27 cellular contexts compared by ENCODE assay signal in genomic region chr11:134273317-134273712, GRCh38. TPM values are rescaled to one million over a fixed set of nuclear protein-coding genes. Genes with fewer than 3 reads are reported as not detected.
A peak's percentile ranks its signal among the peaks of the same experiment; 100 is the strongest.
DNase-seq lines count a peak whose midpoint lies in the region; TF ChIP-seq lines count a peak whose summit lies in the region.
"Had no signal": no experiment of that assay in that cellular context is flagged by ENCODE, and none has a peak within 500 bp of the region (broad histone marks: within the 10 kb centered on the region; RNA-seq: fewer than 3 reads in every experiment).

No MANE protein-coding gene starts in this region.

- H3K27me3 Mint-ChIP-seq in activated CD4-positive, alpha-beta memory T cell treated with anti-CD3 and anti-CD28 coated beads, Interleukin-2, amount 10 ng/mL, durations not matched to agents 7 days and 5 days = peaks cover 4% of the 10 kb centered on the region
- H3K27me3 Mint-ChIP-seq in activated CD4-positive, alpha-beta memory T cell treated with anti-CD3 and anti-CD28 coated beads for 36 hours = peaks cover 4% of the 10 kb centered on the region
- H3K27me3 Mint-ChIP-seq in activated T-helper 2 cell treated with anti-CD3 and anti-CD28 coated beads, Interferon-gamma antibody, Interleukin-2, Interleukin-4, amounts not matched to agents 10 μg/mL and 5 μg/mL and 100 μg/mL, durations not matched to agents 14 hours and 24 hours and 36 hours (ENCODE audit: low read depth) = peaks cover 2% of the 10 kb centered on the region
- H3K27me3 Mint-ChIP-seq in nephron (ENCODE audit: low read depth) (peaks cover 85% of the 10 kb centered on the region), chondrocyte (ENCODE audit: low read depth) (peaks cover 64% of the 10 kb centered on the region)

- no peak for DNase-seq in activated CD4-positive, alpha-beta memory T cell treated with anti-CD3 and anti-CD28 coated beads, Interleukin-2, amount 10 ng/mL, durations not matched to agents 7 days and 5 days
- DNase-seq in activated CD4-positive, alpha-beta memory T cell treated with anti-CD3 and anti-CD28 coated beads for 36 hours = no peak
- no peak for DNase-seq in activated T-helper 2 cell treated with anti-CD3 and anti-CD28 coated beads, Interferon-gamma antibody, Interleukin-2, Interleukin-4, amounts not matched to agents 10 μg/mL and 5 μg/mL and 100 μg/mL, durations not matched to agents 14 hours and 24 hours and 36 hours (ENCODE audit: low spot score)
- DNase-seq in chondrocyte (ENCODE audit: low spot score) (no peak), DMS79 (lab: John Stamatoyannopoulos, UW) (no peak), GM10266 (ENCODE audit: extremely low spot score) (no peak)
- DNase-seq: activated gamma-delta T cell, amniotic stem cell, dermis blood vessel endothelial cell, foreskin fibroblast, GF-D8, GM23248, hippocampal formation, KBM-7, NCI-H1930, right lobe of liver, RPMI8226, SK-N-SH, T1000, testis had no signal

- H3K4me1 Mint-ChIP-seq in activated CD4-positive, alpha-beta memory T cell treated with anti-CD3 and anti-CD28 coated beads, Interleukin-2, amount 10 ng/mL, durations not matched to agents 7 days and 5 days = peaks cover 67% of the 10 kb centered on the region
- H3K4me1 Mint-ChIP-seq in activated CD4-positive, alpha-beta memory T cell treated with anti-CD3 and anti-CD28 coated beads for 36 hours (ENCODE audit: low read depth) = peaks cover 41% of the 10 kb centered on the region
- peaks cover 58% of the 10 kb centered on the region for H3K4me1 Mint-ChIP-seq in activated T-helper 2 cell treated with anti-CD3 and anti-CD28 coated beads, Interferon-gamma antibody, Interleukin-2, Interleukin-4, amounts not matched to agents 10 μg/mL and 5 μg/mL and 100 μg/mL, durations not matched to agents 14 hours and 24 hours and 36 hours (ENCODE audit: low read depth)
- H3K4me1 Mint-ChIP-seq in nephron = peaks cover 19% of the 10 kb centered on the region
- H3K4me1 Mint-ChIP-seq in chondrocyte (ENCODE audit: low read depth) = peaks cover 15% of the 10 kb centered on the region

- CTCF ChIA-PET in activated CD4-positive, alpha-beta memory T cell treated with anti-CD3 and anti-CD28 coated beads, Interleukin-2, amount 10 ng/mL, durations not matched to agents 7 days and 5 days (lab: Charles Lee) = interaction anchor here (0.7 to 4.3 kb wide), 9 partner anchors 11 to 601 kb away, joined by 3 to 39 read pairs (median 4); partner anchors contain the start of genes ACAD8, GLB1L2, NCAPD3 and THYN1
- CTCF ChIA-PET in activated CD4-positive, alpha-beta memory T cell treated with anti-CD3 and anti-CD28 coated beads for 36 hours (lab: Charles Lee) = interaction anchor here (1.0 to 3.9 kb wide), 5 partner anchors 9 to 49 kb away, joined by 3 to 26 read pairs (median 4); partner anchors contain the start of genes NCAPD3 and VPS26B
- CTCF ChIA-PET in HEK293 (lab: Yijun Ruan, JAX) = interaction anchor here (0.7 to 5.4 kb wide), 5 partner anchors 12 to 614 kb away, joined by 3 to 35 read pairs (median 4); no protein-coding TSS in a partner anchor

- peak overlapping the region; percentile 59 for H3K27ac Mint-ChIP-seq in activated CD4-positive, alpha-beta memory T cell treated with anti-CD3 and anti-CD28 coated beads, Interleukin-2, amount 10 ng/mL, durations not matched to agents 7 days and 5 days
- no peak overlapping the region for H3K27ac Mint-ChIP-seq in activated CD4-positive, alpha-beta memory T cell treated with anti-CD3 and anti-CD28 coated beads for 36 hours
- no peak overlapping the region for H3K27ac Mint-ChIP-seq in activated T-helper 2 cell treated with anti-CD3 and anti-CD28 coated beads, Interferon-gamma antibody, Interleukin-2, Interleukin-4, amounts not matched to agents 10 μg/mL and 5 μg/mL and 100 μg/mL, durations not matched to agents 14 hours and 24 hours and 36 hours
- H3K27ac Mint-ChIP-seq in nephron = no peak overlapping the region
- H3K27ac Mint-ChIP-seq in chondrocyte (ENCODE audit: unreplicated experiment) = no peak overlapping the region
- H3K27ac Mint-ChIP-seq: memory B cell had no signal

- H3K4me1 ChIP-seq in HEK293 (ENCODE audit: control insufficient read depth, insufficient read depth, low read length) = peaks cover 7% of the 10 kb centered on the region
- H3K4me1 ChIP-seq: parathyroid adenoma had no signal

- peaks cover 27% of the 10 kb centered on the region for H3K36me3 Mint-ChIP-seq in activated CD4-positive, alpha-beta memory T cell treated with anti-CD3 and anti-CD28 coated beads, Interleukin-2, amount 10 ng/mL, durations not matched to agents 7 days and 5 days (ENCODE audit: low read depth)
- peaks cover 3% of the 10 kb centered on the region for H3K36me3 Mint-ChIP-seq in activated CD4-positive, alpha-beta memory T cell treated with anti-CD3 and anti-CD28 coated beads for 36 hours
- peaks cover 15% of the 10 kb centered on the region for H3K36me3 Mint-ChIP-seq in activated T-helper 2 cell treated with anti-CD3 and anti-CD28 coated beads, Interferon-gamma antibody, Interleukin-2, Interleukin-4, amounts not matched to agents 10 μg/mL and 5 μg/mL and 100 μg/mL, durations not matched to agents 14 hours and 24 hours and 36 hours (ENCODE audit: low read depth)
- H3K36me3 Mint-ChIP-seq in nephron (ENCODE audit: low read depth) = no peaks in the 10 kb centered on the region
- peaks cover 2% of the 10 kb centered on the region for H3K36me3 Mint-ChIP-seq in chondrocyte (ENCODE audit: low read depth)
- H3K36me3 Mint-ChIP-seq: memory B cell had no signal

- H3K9me3 Mint-ChIP-seq in activated CD4-positive, alpha-beta memory T cell treated with anti-CD3 and anti-CD28 coated beads, Interleukin-2, amount 10 ng/mL, durations not matched to agents 7 days and 5 days = no peaks in the 10 kb centered on the region
- H3K9me3 Mint-ChIP-seq in activated CD4-positive, alpha-beta memory T cell treated with anti-CD3 and anti-CD28 coated beads for 36 hours = peaks cover 2% of the 10 kb centered on the region
- peaks cover 1% of the 10 kb centered on the region for H3K9me3 Mint-ChIP-seq in activated T-helper 2 cell treated with anti-CD3 and anti-CD28 coated beads, Interferon-gamma antibody, Interleukin-2, Interleukin-4, amounts not matched to agents 10 μg/mL and 5 μg/mL and 100 μg/mL, durations not matched to agents 14 hours and 24 hours and 36 hours
- H3K9me3 Mint-ChIP-seq in nephron (peaks cover 3% of the 10 kb centered on the region), chondrocyte (ENCODE audit: low read depth) (no peaks in the 10 kb centered on the region)
- H3K9me3 Mint-ChIP-seq: memory B cell had no signal

- no peak overlapping the region for H3K4me3 ChIP-seq in HEK293 (ENCODE audit: low read depth, low read length)
- H3K4me3 ChIP-seq: cardiac muscle cell, GM23248, right lobe of liver, testis had no signal

- H3K4me3 Mint-ChIP-seq in activated CD4-positive, alpha-beta memory T cell treated with anti-CD3 and anti-CD28 coated beads, Interleukin-2, amount 10 ng/mL, durations not matched to agents 7 days and 5 days = peak overlapping the region; percentile 8
- H3K4me3 Mint-ChIP-seq in activated CD4-positive, alpha-beta memory T cell treated with anti-CD3 and anti-CD28 coated beads for 36 hours = no peak overlapping the region
- peak overlapping the region; percentile 24 for H3K4me3 Mint-ChIP-seq in activated T-helper 2 cell treated with anti-CD3 and anti-CD28 coated beads, Interferon-gamma antibody, Interleukin-2, Interleukin-4, amounts not matched to agents 10 μg/mL and 5 μg/mL and 100 μg/mL, durations not matched to agents 14 hours and 24 hours and 36 hours (ENCODE audit: low read depth)
- H3K4me3 Mint-ChIP-seq in nephron (peak overlapping the region in 2 of 3 experiments; percentile 4 to 7), chondrocyte (ENCODE audit: unreplicated experiment) (no peak overlapping the region)
- H3K4me3 Mint-ChIP-seq: memory B cell had no signal

- intact Hi-C loops in activated CD4-positive, alpha-beta memory T cell treated with anti-CD3 and anti-CD28 coated beads for 36 hours (cut with micrococcal nuclease) = loop anchor here (10.0 kb wide), 2 partner anchors 141 to 311 kb away; partner anchors contain the start of gene B3GAT1
- intact Hi-C loops in activated T-helper 2 cell treated with anti-CD3 and anti-CD28 coated beads, Interferon-gamma antibody, Interleukin-2, Interleukin-4, amounts not matched to agents 10 μg/mL and 5 μg/mL and 100 μg/mL, durations not matched to agents 14 hours and 24 hours and 36 hours (cut with micrococcal nuclease) = no loop called here

- no peak overlapping the region for H3K27ac ChIP-seq in HEK293 (ENCODE audit: extremely low read depth, low read depth, low read length)
- H3K27ac ChIP-seq: cardiac muscle cell, epithelial cell of prostate, GM23248, parathyroid adenoma, right lobe of liver, testis had no signal

- H3K36me3 ChIP-seq in HEK293 (ENCODE audit: control insufficient read depth in 2 of 2, insufficient read depth in 1 of 2, low read length in 2 of 2) = peaks cover 0 to under 1% of the 10 kb centered on the region in 2 experiments; a peak in 1 of 3 replicates
- H3K36me3 ChIP-seq: cardiac muscle cell, right lobe of liver had no signal

- no peaks in the 10 kb centered on the region for H3K9me3 ChIP-seq in HEK293 (ENCODE audit: control insufficient read depth, insufficient read depth, low read depth, low read length)
- H3K9me3 ChIP-seq: right lobe of liver, SK-N-SH, testis had no signal

- POLR2A ChIA-PET in activated CD4-positive, alpha-beta memory T cell treated with anti-CD3 and anti-CD28 coated beads, Interleukin-2, amount 10 ng/mL, durations not matched to agents 7 days and 5 days (lab: Charles Lee) = interaction anchor here (0.6 to 6.4 kb wide), 8 partner anchors 11 to 327 kb away, joined by 3 to 49 read pairs (median 6); partner anchors contain the start of genes ACAD8, NCAPD3, THYN1 and VPS26B
- POLR2A ChIA-PET in activated CD4-positive, alpha-beta memory T cell treated with anti-CD3 and anti-CD28 coated beads for 36 hours (lab: Charles Lee) = interaction anchor here (0.8 to 5.2 kb wide), 2 partner anchors 20 to 49 kb away, joined by 4 to 45 read pairs; partner anchors contain the start of genes ACAD8, NCAPD3, THYN1 and VPS26B
- POLR2A ChIA-PET in HEK293 (lab: Yijun Ruan, JAX) = interaction anchor here (0.8 to 2.2 kb wide), 4 partner anchors 12 to 239 kb away, joined by 3 to 11 read pairs (median 8); partner anchors contain the start of genes ACAD8, NCAPD3, THYN1 and VPS26B

- TF ChIP-seq CTCF in HEK293 (tag by site-specific recombination; IDR thresholded peaks at IDR 0.05) (no peak), nephron (IDR thresholded peaks at IDR 0.05; ENCODE audit: unreplicated experiment in 3 of 3) (no peak), chondrocyte (IDR thresholded peaks at IDR 0.05) (no peak), GM10266 (IDR thresholded peaks at IDR 0.05; ENCODE audit: control insufficient read depth, insufficient read depth, low read depth, missing control alignments) (no peak)

RNA-seq across cellular contexts. Expression of gene GLB1L3, which starts 2.9 kb away (rescaled TPM):
- total RNA-seq in activated CD4-positive, alpha-beta memory T cell treated with anti-CD3 and anti-CD28 coated beads, Interleukin-2, amount 10 ng/mL, durations not matched to agents 7 days and 5 days = 1 to 10 TPM; 6.9 TPM
- total RNA-seq in activated CD4-positive, alpha-beta memory T cell treated with anti-CD3 and anti-CD28 coated beads for 36 hours = 1 to 10 TPM; 7.1 to 8.6 TPM
- total RNA-seq in activated T-helper 2 cell treated with anti-CD3 and anti-CD28 coated beads, Interferon-gamma antibody, Interleukin-2, Interleukin-4, amounts not matched to agents 10 μg/mL and 5 μg/mL and 100 μg/mL, durations not matched to agents 14 hours and 24 hours and 36 hours = 14.5 and 15.4 TPM in 2 replicates
- total RNA-seq in chondrocyte = not detected in 3 replicates
- total RNA-seq: cardiac muscle cell, dermis blood vessel endothelial cell, GM23248, myocyte, right lobe of liver had no signal

RNA-seq across cellular contexts. Expression of gene ACAD8, which starts 19.9 kb away (rescaled TPM):
- 10 to 100 TPM; 21.8 to 23.3 TPM for total RNA-seq in activated CD4-positive, alpha-beta memory T cell treated with anti-CD3 and anti-CD28 coated beads, Interleukin-2, amount 10 ng/mL, durations not matched to agents 7 days and 5 days
- 10 to 100 TPM; 20.9 to 22.1 TPM for total RNA-seq in activated CD4-positive, alpha-beta memory T cell treated with anti-CD3 and anti-CD28 coated beads for 36 hours
- 27.3 and 27.7 TPM in 2 replicates for total RNA-seq in activated T-helper 2 cell treated with anti-CD3 and anti-CD28 coated beads, Interferon-gamma antibody, Interleukin-2, Interleukin-4, amounts not matched to agents 10 μg/mL and 5 μg/mL and 100 μg/mL, durations not matched to agents 14 hours and 24 hours and 36 hours
- total RNA-seq in chondrocyte = 14.9 to 21.1 TPM (median 17.0 TPM) in 3 replicates

RNA-seq across cellular contexts. Expression of gene THYN1, which starts 20.2 kb away (rescaled TPM):
- 10 to 100 TPM; 61.5 to 67.0 TPM for total RNA-seq in activated CD4-positive, alpha-beta memory T cell treated with anti-CD3 and anti-CD28 coated beads, Interleukin-2, amount 10 ng/mL, durations not matched to agents 7 days and 5 days
- 10 to 100 TPM; 74.0 to 74.3 TPM for total RNA-seq in activated CD4-positive, alpha-beta memory T cell treated with anti-CD3 and anti-CD28 coated beads for 36 hours
- total RNA-seq in activated T-helper 2 cell treated with anti-CD3 and anti-CD28 coated beads, Interferon-gamma antibody, Interleukin-2, Interleukin-4, amounts not matched to agents 10 μg/mL and 5 μg/mL and 100 μg/mL, durations not matched to agents 14 hours and 24 hours and 36 hours = 55.6 and 60.8 TPM in 2 replicates
- 25.4 to 27.8 TPM (median 25.5 TPM) in 3 replicates for total RNA-seq in chondrocyte

RNA-seq across cellular contexts. Expression of gene VPS26B, which starts 48.8 kb away (rescaled TPM):
- 10 to 100 TPM; 60.4 to 63.9 TPM for total RNA-seq in activated CD4-positive, alpha-beta memory T cell treated with anti-CD3 and anti-CD28 coated beads, Interleukin-2, amount 10 ng/mL, durations not matched to agents 7 days and 5 days
- 10 to 100 TPM; 36.2 to 38.8 TPM for total RNA-seq in activated CD4-positive, alpha-beta memory T cell treated with anti-CD3 and anti-CD28 coated beads for 36 hours
- 41.7 and 43.8 TPM in 2 replicates for total RNA-seq in activated T-helper 2 cell treated with anti-CD3 and anti-CD28 coated beads, Interferon-gamma antibody, Interleukin-2, Interleukin-4, amounts not matched to agents 10 μg/mL and 5 μg/mL and 100 μg/mL, durations not matched to agents 14 hours and 24 hours and 36 hours
- total RNA-seq in chondrocyte = 49.1 to 54.5 TPM (median 50.4 TPM) in 3 replicates

RNA-seq across cellular contexts. Expression of gene NCAPD3, which starts 49.5 kb away (rescaled TPM):
- total RNA-seq in activated CD4-positive, alpha-beta memory T cell treated with anti-CD3 and anti-CD28 coated beads, Interleukin-2, amount 10 ng/mL, durations not matched to agents 7 days and 5 days = 10 to 100 TPM; 94.4 to 97.2 TPM
- total RNA-seq in activated CD4-positive, alpha-beta memory T cell treated with anti-CD3 and anti-CD28 coated beads for 36 hours = 100 to 1,000 TPM in 1 of 2 experiments, 10 to 100 TPM in 1; 94.6 to 101 TPM
- total RNA-seq in activated T-helper 2 cell treated with anti-CD3 and anti-CD28 coated beads, Interferon-gamma antibody, Interleukin-2, Interleukin-4, amounts not matched to agents 10 μg/mL and 5 μg/mL and 100 μg/mL, durations not matched to agents 14 hours and 24 hours and 36 hours = 98.2 and 99.9 TPM in 2 replicates
- total RNA-seq in chondrocyte = 13.2 to 24.3 TPM (median 17.0 TPM) in 3 replicates

Comparison
In these comparisons a context has a peak if more than half of its experiments do, and no peak if none do; other contexts are left out.
1. H3K4me3 Mint-ChIP-seq: peak in activated CD4-positive, alpha-beta memory T cell treated with anti-CD3 and anti-CD28 coated beads, Interleukin-2, amount 10 ng/mL, durations not matched to agents 7 days and 5 days (single experiment), activated T-helper 2 cell treated with anti-CD3 and anti-CD28 coated beads, Interferon-gamma antibody, Interleukin-2, Interleukin-4, amounts not matched to agents 10 μg/mL and 5 μg/mL and 100 μg/mL, durations not matched to agents 14 hours and 24 hours and 36 hours (single experiment) and nephron (2 of 3); none in activated CD4-positive, alpha-beta memory T cell treated with anti-CD3 and anti-CD28 coated beads for 36 hours (single experiment) and chondrocyte (single experiment).